ENCODE assay signal across 20 cellular contexts in the genomic region with DNA sequence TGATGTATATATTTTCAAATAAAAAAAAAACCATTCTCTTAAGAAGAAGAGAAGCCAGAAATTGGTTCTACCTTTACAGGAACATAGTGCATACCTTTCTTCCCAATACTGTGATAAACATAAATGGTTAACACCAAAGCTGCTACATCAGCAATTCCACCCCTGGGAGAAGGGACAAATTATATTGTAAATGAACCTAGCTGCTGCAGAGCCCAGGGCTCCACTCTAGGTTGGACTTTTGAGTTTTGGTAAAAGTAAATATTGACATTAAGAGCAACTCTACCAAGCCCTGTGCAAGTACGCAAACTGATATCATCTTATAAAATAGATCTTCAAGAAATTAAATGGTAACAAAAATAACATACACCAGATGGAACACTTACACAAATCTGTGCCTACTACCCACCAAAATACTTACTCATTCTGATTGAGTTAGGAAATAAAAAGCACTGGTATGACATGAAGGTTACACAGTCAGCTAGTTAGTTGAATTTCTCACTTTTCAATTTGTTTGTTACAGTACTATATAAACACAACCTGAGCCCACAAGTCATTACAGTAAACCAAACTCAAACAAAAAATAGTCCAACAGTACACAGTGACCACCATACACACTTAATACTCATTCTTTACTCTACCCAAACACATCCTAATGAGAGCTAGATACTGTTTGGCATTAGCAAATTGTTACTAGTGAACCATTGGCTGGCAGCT.
DNase-seq lines count a peak whose midpoint lies in the region; ATAC-seq, FAIRE-seq and TF ChIP-seq lines count a peak whose summit lies in the region.
"Had no signal": no experiment of that assay in that cellular context is flagged by ENCODE, and none has a peak within 500 bp of the region (broad histone marks: within the 10 kb centered on the region; RNA-seq: fewer than 3 reads in every experiment).

No MANE protein-coding gene starts in this region.

- in situ Hi-C loops in K562 (cut with MboI), result no loop called here

- intact Hi-C loops in K562 (cut with micrococcal nuclease), result no loop called here
- intact Hi-C loops in right lobe of liver (cut with DNase I), result no loop called here

- H3K4me3 ChIP-seq in HEK293 (ENCODE audit: low read depth, low read length), result no peak overlapping the region
- H3K4me3 ChIP-seq in K562, result no peak overlapping the region
- H3K4me3 ChIP-seq in right lobe of liver, result no peak overlapping the region
- H3K4me3 ChIP-seq: GM23248 had no signal

- TF ChIP-seq POLR2A in K562 (conservative IDR thresholded peaks at IDR 0.05) (no peak), right lobe of liver (IDR thresholded peaks at IDR 0.05) (no peak)

- peaks cover 0 to 4% of the 10 kb centered on the region in 2 experiments; a peak in 2 of 5 replicates for H3K27me3 ChIP-seq in K562 (ENCODE audit: control insufficient read depth in 2 of 2, insufficient read depth in 2 of 2, low read length in 2 of 2)
- H3K27me3 ChIP-seq in right lobe of liver, result no peaks in the 10 kb centered on the region

- no peaks in the 10 kb centered on the region for H3K79me2 ChIP-seq in K562 (ENCODE audit: control insufficient read depth, insufficient read depth, low read length)

- DNase-seq in DMS53 (lab: John Stamatoyannopoulos, UW) (peak; percentile 52), K562 (ENCODE audit: extremely low read depth in 1 of 4, low spot score in 3 of 4) (no peak), right lobe of liver (peak in 1 of 3 donors; percentile 55), SW 1271 (lab: John Stamatoyannopoulos, UW) (no peak), substantia nigra (lab: John Stamatoyannopoulos, UW) (no peak)
- DNase-seq in activated effector memory CD4-positive, alpha-beta T cell treated with anti-CD3 and anti-CD28 coated beads, Interleukin-2, amount 50 U/mL, for 16 hours, result no peak
- DNase-seq: ACHN; BE2C; C1 segment of cervical spinal cord; Caco-2; CD4-positive, CD25-positive, alpha-beta regulatory T cell; DMS79 treated with DMSO at 0.1 percent for 48 hours; GF-D8; GM23248; HCEC 1CT; HFFc6 had no signal

- WGBS in K562 (ENCODE audit: insufficient coverage, low coverage, missing lambda C conversion rate), result 0% methylated on average over 1 of the region's 1 CpG
- 9% methylated on average over 1 of the region's 1 CpG for WGBS in right lobe of liver (ENCODE audit: insufficient coverage, low coverage, low lambda C conversion rate, missing lambda C conversion rate)

- no peak for FAIRE-seq in K562 (lab: Jason Lieb, UNC)
- FAIRE-seq: D721Med, H54 had no signal

- H3K36me3 ChIP-seq in HEK293 (ENCODE audit: control insufficient read depth in 2 of 2, insufficient read depth in 1 of 2, low read length in 2 of 2), result no peaks in the 10 kb centered on the region
- no peaks in the 10 kb centered on the region for H3K36me3 ChIP-seq in K562 (ENCODE audit: control insufficient read depth, insufficient read depth, low read length)
- no peaks in the 10 kb centered on the region for H3K36me3 ChIP-seq in right lobe of liver
- H3K36me3 ChIP-seq: BE2C had no signal

- no TSS peak for BruUV-seq in K562 (replicated peaks; lab: Mats Ljungman, UMichigan)

- TF ChIP-seq CTCF in HEK293 (tag by site-specific recombination; IDR thresholded peaks at IDR 0.05) (no peak), K562 (IDR thresholded peaks at IDR 0.05 in 2 of 3, conservative IDR thresholded peaks at IDR 0.05 in 1 of 3; ENCODE audit: insufficient read depth in 2 of 3, low read depth in 1 of 3, low read length in 3 of 3) (no peak), right lobe of liver (IDR thresholded peaks at IDR 0.05) (no peak)

- H3K9me3 ChIP-seq in HEK293 (ENCODE audit: control insufficient read depth, insufficient read depth, low read depth, low read length) (no peaks in the 10 kb centered on the region), K562 (replicated peaks; ENCODE audit: control insufficient read depth, insufficient read depth, low read depth, low read length) (no peaks in the 10 kb centered on the region), right lobe of liver (no peaks in the 10 kb centered on the region)
- H3K9me3 ChIP-seq: BE2C, Caco-2 had no signal

- H4K20me1 ChIP-seq in K562 (replicated peaks; ENCODE audit: control insufficient read depth, insufficient read depth, low read length), result no peaks in the 10 kb centered on the region

- POLR2A ChIA-PET in HEK293 (lab: Yijun Ruan, JAX), result no interaction called here
- POLR2A ChIA-PET in K562 (lab: Yijun Ruan, JAX), result interaction anchor here (1.0 kb wide), 1 partner anchor 10 kb away, joined by 3 read pairs; no protein-coding TSS in a partner anchor

- H3K4me1 ChIP-seq in HEK293 (ENCODE audit: control insufficient read depth, insufficient read depth, low read length) (peaks cover 10% of the 10 kb centered on the region), K562 (replicated peaks in 1 of 2; ENCODE audit: control insufficient read depth in 2 of 2, insufficient read depth in 2 of 2, low read length in 2 of 2) (peaks cover 0 to 4% of the 10 kb centered on the region in 2 experiments; a peak in 2 of 5 replicates), right lobe of liver (peaks cover 0 to 10% (median 4%) of the 10 kb centered on the region in 4 donors)
- H3K4me1 ChIP-seq: BE2C, Caco-2 had no signal

- no peak for TF ChIP-seq RAD21 in K562 (CRISPR knock-in tag; conservative IDR thresholded peaks at IDR 0.05 in 1 of 2, IDR thresholded peaks at IDR 0.05 in 1 of 2)

- H3K9ac ChIP-seq in K562 (ENCODE audit: insufficient read depth in 1 of 2, low read depth in 2 of 2, low read length in 2 of 2), result no peak overlapping the region
- H3K9ac ChIP-seq: GM23248 had no signal

- CTCF ChIA-PET in HEK293 (lab: Yijun Ruan, JAX) (interaction anchor here (0.7 kb wide), 1 partner anchor 577 kb away, joined by 3 read pairs; no protein-coding TSS in a partner anchor), K562 (lab: Yijun Ruan, JAX; ENCODE audit: low intra/inter-chr PET ratio) (no interaction called here)

- H3K27ac ChIP-seq in HEK293 (ENCODE audit: extremely low read depth, low read depth, low read length) (no peak overlapping the region), K562 (ENCODE audit: extremely low read depth, low read depth, low read length) (no peak overlapping the region), right lobe of liver (no peak overlapping the region), substantia nigra (ENCODE audit: low read depth, low read length, poor library complexity, severe bottlenecking) (no peak overlapping the region)
- H3K27ac ChIP-seq: GM23248 had no signal

- ATAC-seq in K562 (no peak), right lobe of liver (peak; percentile 98 to 99 (median 98)), GM21786 (IDR thresholded peaks at IDR 0.05; ENCODE audit: unreplicated experiment) (no peak)

- H3K9me1 ChIP-seq in K562 (ENCODE audit: control insufficient read depth, insufficient read depth, low read length), result no peaks in the 10 kb centered on the region

- no peak overlapping the region for H2AFZ ChIP-seq in K562 (ENCODE audit: low read depth, low read length)
- H2AFZ ChIP-seq: GM23248 had no signal

- TF ChIP-seq EP300 in K562 (IDR thresholded peaks at IDR 0.05; ENCODE audit: low read length), result no peak

- no peak overlapping the region for H3K4me2 ChIP-seq in K562 (ENCODE audit: insufficient read depth, low read length)

TF ChIP-seq in HEK293, 187 proteins besides CTCF, POLR2A, EP300 and RAD21:
- TF ChIP-seq ZNF350 (tag by site-specific recombination; IDR thresholded peaks at IDR 0.05) (0 out of 2 replicates have a peak, but pooled peaks have one; percentile 21), ZBTB20 (tag by site-specific recombination; IDR thresholded peaks at IDR 0.05) (0 out of 2 replicates have a peak, but pooled peaks have one; percentile 16), ZNF677 (tag by site-specific recombination; IDR thresholded peaks at IDR 0.05) (no peak), ZNF140 (tag by site-specific recombination; IDR thresholded peaks at IDR 0.05) (0 out of 2 replicates have a peak, but pooled peaks have one; percentile 29), ZSCAN30 (tag by site-specific recombination; IDR thresholded peaks at IDR 0.05) (no peak)

TF ChIP-seq in K562, 482 proteins besides CTCF, POLR2A, EP300 and RAD21:
- TF ChIP-seq MAFF (IDR thresholded peaks at IDR 0.05; ENCODE audit: low read length), result peak; percentile 30
- peak; percentile 15; the same call in 1 of the 2 replicates for TF ChIP-seq ZNF316 (IDR thresholded peaks at IDR 0.05)
- TF ChIP-seq, protein P1, sequence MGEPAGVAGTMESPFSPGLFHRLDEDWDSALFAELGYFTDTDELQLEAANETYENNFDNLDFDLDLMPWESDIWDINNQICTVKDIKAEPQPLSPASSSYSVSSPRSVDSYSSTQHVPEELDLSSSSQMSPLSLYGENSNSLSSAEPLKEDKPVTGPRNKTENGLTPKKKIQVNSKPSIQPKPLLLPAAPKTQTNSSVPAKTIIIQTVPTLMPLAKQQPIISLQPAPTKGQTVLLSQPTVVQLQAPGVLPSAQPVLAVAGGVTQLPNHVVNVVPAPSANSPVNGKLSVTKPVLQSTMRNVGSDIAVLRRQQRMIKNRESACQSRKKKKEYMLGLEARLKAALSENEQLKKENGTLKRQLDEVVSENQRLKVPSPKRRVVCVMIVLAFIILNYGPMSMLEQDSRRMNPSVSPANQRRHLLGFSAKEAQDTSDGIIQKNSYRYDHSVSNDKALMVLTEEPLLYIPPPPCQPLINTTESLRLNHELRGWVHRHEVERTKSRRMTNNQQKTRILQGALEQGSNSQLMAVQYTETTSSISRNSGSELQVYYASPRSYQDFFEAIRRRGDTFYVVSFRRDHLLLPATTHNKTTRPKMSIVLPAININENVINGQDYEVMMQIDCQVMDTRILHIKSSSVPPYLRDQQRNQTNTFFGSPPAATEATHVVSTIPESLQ (CRISPR knock-in tag; IDR thresholded peaks at IDR 0.05), result no peak
TF ChIP-seq in K562: peak in this region for 2.

Comparison
In these comparisons a context has a peak if more than half of its experiments do, and no peak if none do; other contexts are left out.
1. ATAC-seq: peak in right lobe of liver (4 of 4); none in K562 (single experiment) and GM21786 (single experiment).